19 cellular contexts compared by ENCODE assay signal in genomic region chr3:128050597-128050996, GRCh38. TPM values are rescaled to one million over a fixed set of nuclear protein-coding genes. Genes with fewer than 3 reads are reported as not detected.
DNase-seq lines count a peak whose midpoint lies in the region; ATAC-seq, FAIRE-seq and TF ChIP-seq lines count a peak whose summit lies in the region.
"Had no signal": no experiment of that assay in that cellular context is flagged by ENCODE, and none has a peak within 500 bp of the region (broad histone marks: within the 10 kb centered on the region; RNA-seq: fewer than 3 reads in every experiment).

No MANE protein-coding gene starts in this region.

- TF ChIP-seq CTCF in HCT116 (IDR thresholded peaks at IDR 0.05 in 2 of 3, conservative IDR thresholded peaks at IDR 0.05 in 1 of 3; ENCODE audit: borderline replicate concordance in 1 of 3, insufficient read depth in 1 of 3, low read depth in 2 of 3, low read length in 2 of 3) (no peak), bronchial epithelial cell (IDR thresholded peaks at IDR 0.05; ENCODE audit: insufficient read depth, low read length, severe bottlenecking) (no peak), nephron (IDR thresholded peaks at IDR 0.05; ENCODE audit: unreplicated experiment in 3 of 3) (no peak), Peyer's patch (IDR thresholded peaks at IDR 0.05) (no peak)

- peaks cover 33% of the 10 kb centered on the region for H3K36me3 Mint-ChIP-seq in T-helper 2 cell treated with Interferon-gamma antibody and Interleukin-4, amounts not matched to agents 5 μg/mL and 100 μg/mL, for 36 hours (ENCODE audit: low read depth)
- peaks cover 21% of the 10 kb centered on the region for H3K36me3 Mint-ChIP-seq in nephron (ENCODE audit: low read depth)

- peaks cover 11 to 21% of the 10 kb centered on the region in 2 experiments; a peak in 3 of 4 replicates for H3K36me3 ChIP-seq in HCT116 (ENCODE audit: control insufficient read depth in 1 of 2, insufficient read depth in 2 of 2, low read length in 2 of 2)
- H3K36me3 ChIP-seq in bronchial epithelial cell (ENCODE audit: control insufficient read depth, insufficient read depth, low read length), result peaks cover 9% of the 10 kb centered on the region
- peaks cover 0 to 5% (median 0%) of the 10 kb centered on the region in 3 donors for H3K36me3 ChIP-seq in Peyer's patch
- H3K36me3 ChIP-seq: prostate gland had no signal

- H3K9ac ChIP-seq in HCT116 (ENCODE audit: low read length), result no peak overlapping the region

- intact Hi-C loops in HCT116 (cut with micrococcal nuclease), result loop anchor here (10.0 kb wide), 1 partner anchor 456 kb away; the partner anchor contains the start of genes MCM2 and TPRA1

- CTCF ChIA-PET in HCT116 (lab: Charles Lee), result interaction anchor here (0.6 kb wide), 1 partner anchor 354 kb away, joined by 3 read pairs; no protein-coding TSS in a partner anchor

- RAD21 ChIA-PET in HCT116 (lab: Charles Lee; ENCODE audit: low non-redundant PET in 1 of 2, low total read pairs in 2 of 2, uncharacterized antibody in 2 of 2, unreplicated experiment in 2 of 2), result no interaction called here

- H3K9me3 ChIP-seq in HCT116 (ENCODE audit: control insufficient read depth in 1 of 2, insufficient read depth in 1 of 2, low read depth in 1 of 2, low read length in 2 of 2), result no peaks in the 10 kb centered on the region
- no peaks in the 10 kb centered on the region for H3K9me3 ChIP-seq in Peyer's patch
- H3K9me3 ChIP-seq: prostate gland had no signal

- TF ChIP-seq RAD21 in HCT116 (IDR thresholded peaks at IDR 0.05; ENCODE audit: low read depth), result no peak

- H3K27ac ChIP-seq in HCT116 (ENCODE audit: low read depth, low read length) (no peak overlapping the region), Peyer's patch (no peak overlapping the region)
- H3K27ac ChIP-seq: prostate gland had no signal

- DNase-seq in T-helper 2 cell treated with Interferon-gamma antibody and Interleukin-4, amounts not matched to agents 5 μg/mL and 100 μg/mL, for 36 hours (ENCODE audit: low spot score), result no peak
- DNase-seq in T-helper 2 cell, result no peak
- no peak for DNase-seq in HCT116 (ENCODE audit: low read depth, low spot score)
- peak; percentile 35 for DNase-seq in bronchial epithelial cell (ENCODE audit: low read depth)
- no peak for DNase-seq in islet precursor cell
- DNase-seq in Peyer's patch, result no peak
- DNase-seq: activated CD8-positive, alpha-beta memory T cell treated with anti-CD3 and anti-CD28 coated beads, Interleukin-2, amount 50 U/mL, for 4 hours; cerebellar nuclear complex; glutamatergic neuron; NCI-H187 treated with DMSO at 0.1 percent for 48 hours; NCI-H510A; SW 1271 had no signal

- peaks cover 31% of the 10 kb centered on the region for H3K4me1 Mint-ChIP-seq in T-helper 2 cell treated with Interferon-gamma antibody and Interleukin-4, amounts not matched to agents 5 μg/mL and 100 μg/mL, for 36 hours (ENCODE audit: low read depth)
- peaks cover 37% of the 10 kb centered on the region for H3K4me1 Mint-ChIP-seq in nephron

- peaks cover 5% of the 10 kb centered on the region; the same call in 1 of the 2 replicates for H4K20me1 ChIP-seq in HCT116 (ENCODE audit: insufficient read depth)

- POLR2A ChIA-PET in HCT116 (lab: Charles Lee), result no interaction called here

- H3K4me3 ChIP-seq in HCT116 (replicated peaks in 1 of 2; ENCODE audit: low read depth in 1 of 2, low read length in 2 of 2) (no peak overlapping the region), bronchial epithelial cell (ENCODE audit: low read depth, low read length) (no peak overlapping the region), Peyer's patch (no peak overlapping the region)

- peaks cover 20% of the 10 kb centered on the region for H3K27me3 Mint-ChIP-seq in T-helper 2 cell treated with Interferon-gamma antibody and Interleukin-4, amounts not matched to agents 5 μg/mL and 100 μg/mL, for 36 hours (ENCODE audit: low read depth)
- H3K27me3 Mint-ChIP-seq in nephron (ENCODE audit: low read depth), result peaks cover 5% of the 10 kb centered on the region

- H3K27ac Mint-ChIP-seq in T-helper 2 cell treated with Interferon-gamma antibody and Interleukin-4, amounts not matched to agents 5 μg/mL and 100 μg/mL, for 36 hours, result no peak overlapping the region
- no peak overlapping the region for H3K27ac Mint-ChIP-seq in nephron

- no peaks in the 10 kb centered on the region for H3K9me2 ChIP-seq in HCT116 (ENCODE audit: insufficient read depth)

- H2AFZ ChIP-seq in HCT116 (ENCODE audit: low read depth, low read length, poor library complexity, severe bottlenecking), result no peak overlapping the region

- TF ChIP-seq POLR2A in HCT116 (IDR thresholded peaks at IDR 0.05; ENCODE audit: borderline replicate concordance, extremely low read depth, insufficient read depth, insufficient read length) (no peak), Peyer's patch (IDR thresholded peaks at IDR 0.05) (no peak)

- H3K4me2 ChIP-seq in HCT116 (ENCODE audit: low read length), result peak overlapping the region; percentile 95; the same call in 1 of the 2 replicates

- peak overlapping the region; percentile 93 for H3K4me3 Mint-ChIP-seq in T-helper 2 cell treated with Interferon-gamma antibody and Interleukin-4, amounts not matched to agents 5 μg/mL and 100 μg/mL, for 36 hours
- peak overlapping the region; percentile 91 to 95 (median 91) for H3K4me3 Mint-ChIP-seq in nephron

- FAIRE-seq in bronchial epithelial cell (lab: Jason Lieb, UNC), result no peak
- FAIRE-seq: G401.6, islet of Langerhans had no signal

- peaks cover 37% of the 10 kb centered on the region for H3K79me2 ChIP-seq in HCT116 (ENCODE audit: insufficient read depth, low read length)

- no peaks in the 10 kb centered on the region for H3K9me3 Mint-ChIP-seq in T-helper 2 cell treated with Interferon-gamma antibody and Interleukin-4, amounts not matched to agents 5 μg/mL and 100 μg/mL, for 36 hours
- H3K9me3 Mint-ChIP-seq in nephron, result no peaks in the 10 kb centered on the region
- H3K9me3 Mint-ChIP-seq: WTC11 had no signal

- peaks cover 4% of the 10 kb centered on the region; the same call in 1 of the 2 replicates for H3K27me3 ChIP-seq in HCT116 (ENCODE audit: insufficient read depth, low read length)
- no peaks in the 10 kb centered on the region for H3K27me3 ChIP-seq in bronchial epithelial cell (ENCODE audit: control insufficient read depth, insufficient read depth, low read length)
- H3K27me3 ChIP-seq in Peyer's patch, result no peaks in the 10 kb centered on the region

- peaks cover 6 to 21% of the 10 kb centered on the region in 2 experiments for H3K4me1 ChIP-seq in HCT116 (ENCODE audit: control insufficient read depth in 1 of 2, insufficient read depth in 2 of 2, low read length in 2 of 2)
- peaks cover 0 to 32% (median 5%) of the 10 kb centered on the region in 4 donors for H3K4me1 ChIP-seq in Peyer's patch

- no peak for ATAC-seq in HCT116
- ATAC-seq in HG02852 (IDR thresholded peaks at IDR 0.05; ENCODE audit: unreplicated experiment), result no peak
- ATAC-seq: Panc1 had no signal

- BruUV-seq in HCT116 (replicated peaks; lab: Mats Ljungman, UMichigan), result no TSS peak

TF ChIP-seq in HCT116, 20 proteins besides CTCF, POLR2A, EP300 and RAD21:
- no peak for TF ChIP-seq SP1 (IDR thresholded peaks at IDR 0.05; ENCODE audit: low read depth)
- TF ChIP-seq ATF3 (IDR thresholded peaks at IDR 0.05), result no peak

RNA-seq across cellular contexts. Expression of gene SEC61A1, which starts 1.6 kb away (rescaled TPM):
- total RNA-seq in HCT116 (2021; ENCODE audit: unreplicated experiment) (176 TPM), bronchial epithelial cell (202 and 256 TPM in 2 replicates), Peyer's patch (100 to 1,000 TPM in 3 of 4 donors, 10 to 100 TPM in 1; 75.1 to 139 (median 124) TPM)
- 126 and 147 TPM in 2 replicates for polyA plus RNA-seq in HCT116 (2012)
